ENCODE assay signal across 10 cellular contexts in the genomic region with DNA sequence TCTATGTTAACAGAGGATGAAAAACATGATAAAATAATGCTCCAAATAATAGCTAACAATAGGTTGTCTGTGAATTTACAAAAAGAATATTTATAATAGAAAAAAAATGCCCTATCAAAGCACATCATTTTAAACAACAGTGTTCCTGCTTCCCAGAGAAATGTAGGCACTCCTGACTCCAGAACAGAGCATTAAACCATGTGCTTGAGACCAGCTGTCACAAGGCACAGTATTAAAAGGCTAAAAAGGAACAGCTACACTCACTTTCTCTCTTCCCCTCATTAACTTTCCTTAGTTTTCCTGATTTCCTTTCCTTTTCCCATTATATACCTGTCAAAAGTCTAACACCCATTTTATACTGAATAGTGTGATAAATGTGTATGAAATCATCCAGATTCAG.
"Had no signal": no experiment of that assay in that cellular context is flagged by ENCODE, and none has a peak within 500 bp of the region (broad histone marks: within the 10 kb centered on the region; RNA-seq: fewer than 3 reads in every experiment).

No MANE protein-coding gene starts in this region.

- H3K27me3 ChIP-seq: ascending aorta, heart left ventricle, upper lobe of right lung had no signal

- H3K4me2 ChIP-seq: smooth muscle cell had no signal

- H3K9me3 ChIP-seq: ascending aorta, heart left ventricle, upper lobe of right lung had no signal

- ATAC-seq: activated CD8-positive, alpha-beta memory T cell treated with anti-CD3 and anti-CD28 coated beads, Interleukin-2, amount 10 ng/mL, durations not matched to agents 7 days and 5 days; foreskin keratinocyte; upper lobe of right lung had no signal

- DNase-seq: activated CD8-positive, alpha-beta memory T cell treated with anti-CD3 and anti-CD28 coated beads, Interleukin-2, amount 10 ng/mL, durations not matched to agents 7 days and 5 days; activated gamma-delta T cell treated with Interleukin-2 at 50 U/mL for 16 hours; activated T-cell treated with anti-CD3 and anti-CD28 coated beads, Interleukin-2, amount 50 U/mL, for 48 hours; foreskin keratinocyte; heart left ventricle; posterior cingulate gyrus; stimulated activated naive CD4-positive, alpha-beta T cell; upper lobe of right lung had no signal

- H3K4me3 ChIP-seq: ascending aorta, heart left ventricle, smooth muscle cell, upper lobe of right lung had no signal

- H3K27ac ChIP-seq: ascending aorta, foreskin keratinocyte, upper lobe of right lung had no signal

- H3K4me1 ChIP-seq: ascending aorta, foreskin keratinocyte had no signal

- H3K36me3 ChIP-seq: ascending aorta, heart left ventricle, upper lobe of right lung had no signal
